12 cellular contexts compared by ENCODE assay signal in genomic region chr12:19945559-19946485, GRCh38.
DNase-seq lines count a peak whose midpoint lies in the region; ATAC-seq and TF ChIP-seq lines count a peak whose summit lies in the region.
"Had no signal": no experiment of that assay in that cellular context is flagged by ENCODE, and none has a peak within 500 bp of the region (broad histone marks: within the 10 kb centered on the region; RNA-seq: fewer than 3 reads in every experiment).

No MANE protein-coding gene starts in this region.

- H3K4me3 Mint-ChIP-seq in osteocyte (ENCODE audit: unreplicated experiment), result peak overlapping the region; percentile 38
- H3K4me3 Mint-ChIP-seq in activated T-cell treated with anti-CD3 and anti-CD28 coated beads, Interleukin-2, amount 50 U/mL, for 72 hours, result no peak overlapping the region

- H3K4me1 ChIP-seq in GM23248 (ENCODE audit: insufficient read depth) (peaks cover 16% of the 10 kb centered on the region), PC-3 (ENCODE audit: insufficient read depth, low read length) (no peaks in the 10 kb centered on the region), vagina (no peaks in the 10 kb centered on the region), MM.1S (ENCODE audit: low read length) (no peaks in the 10 kb centered on the region)
- H3K4me1 ChIP-seq: breast epithelium, spleen had no signal

- H3F3A ChIP-seq in GM23248 (ENCODE audit: insufficient read depth), result peaks cover 15% of the 10 kb centered on the region; the same call in 1 of the 2 replicates
- H3F3A ChIP-seq in PC-3 (ENCODE audit: low read length, unreplicated experiment), result no peaks in the 10 kb centered on the region
- H3F3A ChIP-seq in MM.1S (ENCODE audit: insufficient read depth, low read length), result no peaks in the 10 kb centered on the region

- TF ChIP-seq POLR2A in vagina (IDR thresholded peaks at IDR 0.05), result no peak

- no peaks in the 10 kb centered on the region for H3K27me3 Mint-ChIP-seq in osteocyte (ENCODE audit: unreplicated experiment)
- no peaks in the 10 kb centered on the region for H3K27me3 Mint-ChIP-seq in activated T-cell treated with anti-CD3 and anti-CD28 coated beads, Interleukin-2, amount 50 U/mL, for 72 hours (ENCODE audit: low read depth)

- H3K9me3 Mint-ChIP-seq in osteocyte (ENCODE audit: unreplicated experiment), result no peaks in the 10 kb centered on the region
- H3K9me3 Mint-ChIP-seq in activated T-cell treated with anti-CD3 and anti-CD28 coated beads, Interleukin-2, amount 50 U/mL, for 72 hours, result peaks cover 2% of the 10 kb centered on the region in 2 donors

- no peak for ATAC-seq in PC-3
- ATAC-seq in activated T-cell treated with anti-CD3 and anti-CD28 coated beads, Interleukin-2, amount 50 U/mL, for 72 hours (replicated peaks in 1 of 2), result no peak

- H3K27me3 ChIP-seq in GM23248 (replicated peaks; ENCODE audit: insufficient read depth), result no peaks in the 10 kb centered on the region
- H3K27me3 ChIP-seq in PC-3 (ENCODE audit: low read length), result no peaks in the 10 kb centered on the region
- H3K27me3 ChIP-seq in vagina, result no peaks in the 10 kb centered on the region
- H3K27me3 ChIP-seq in MM.1S (replicated peaks; ENCODE audit: insufficient read depth, low read length), result no peaks in the 10 kb centered on the region
- H3K27me3 ChIP-seq: breast epithelium, spleen had no signal

- H3K79me2 ChIP-seq in GM23248 (ENCODE audit: insufficient read depth), result no peaks in the 10 kb centered on the region
- H3K79me2 ChIP-seq in PC-3 (ENCODE audit: low read length), result no peaks in the 10 kb centered on the region
- no peaks in the 10 kb centered on the region for H3K79me2 ChIP-seq in MM.1S (ENCODE audit: low read length)

- H3K36me3 ChIP-seq in GM23248 (ENCODE audit: low read depth), result no peaks in the 10 kb centered on the region
- H3K36me3 ChIP-seq in PC-3 (ENCODE audit: low read depth, low read length), result no peaks in the 10 kb centered on the region
- no peaks in the 10 kb centered on the region for H3K36me3 ChIP-seq in vagina
- no peaks in the 10 kb centered on the region for H3K36me3 ChIP-seq in MM.1S (replicated peaks; ENCODE audit: insufficient read depth, low read length)
- H3K36me3 ChIP-seq: breast epithelium, spleen had no signal

- H3K9ac ChIP-seq in GM23248 (no peak overlapping the region), PC-3 (ENCODE audit: low read length) (no peak overlapping the region; the same call in 1 of the 2 replicates), MM.1S (ENCODE audit: low read length) (no peak overlapping the region)
- H3K9ac ChIP-seq: KMS-11 had no signal

- no TSS peak for BruUV-seq in PC-3 (replicated peaks; lab: Mats Ljungman, UMichigan)

- POLR2A ChIA-PET in PC-3 (lab: Charles Lee; ENCODE audit: unreplicated experiment), result no interaction called here

- H2AFZ ChIP-seq in GM23248 (0 out of 2 replicates have a peak overlapping the region, but pooled peaks have one; percentile 3), PC-3 (ENCODE audit: low read length) (no peak overlapping the region), MM.1S (ENCODE audit: low read length) (no peak overlapping the region)

- peak overlapping the region; percentile 92 for H3K27ac Mint-ChIP-seq in osteocyte (ENCODE audit: unreplicated experiment)
- H3K27ac Mint-ChIP-seq in activated T-cell treated with anti-CD3 and anti-CD28 coated beads, Interleukin-2, amount 50 U/mL, for 72 hours, result no peak overlapping the region

- in situ Hi-C loops in GM23248 (cut with MboI), result no loop called here

- H3K27ac ChIP-seq in GM23248 (peak overlapping the region; percentile 50; the same call in 1 of the 2 replicates), PC-3 (ENCODE audit: low read length) (0 out of 2 replicates have a peak overlapping the region, but pooled peaks have one; percentile 18), vagina (no peak overlapping the region), MM.1S (ENCODE audit: low read length) (no peak overlapping the region)
- H3K27ac ChIP-seq: breast epithelium, KMS-11 had no signal

- TF ChIP-seq CTCF in PC-3 (conservative IDR thresholded peaks at IDR 0.05; ENCODE audit: low read depth, low read length) (no peak), osteocyte (IDR thresholded peaks at IDR 0.05) (no peak), vagina (IDR thresholded peaks at IDR 0.05) (no peak), MM.1S (IDR thresholded peaks at IDR 0.05; ENCODE audit: low read length) (no peak)

- H4K20me1 ChIP-seq in GM23248 (ENCODE audit: insufficient read depth) (no peaks in the 10 kb centered on the region), PC-3 (ENCODE audit: low read length) (no peaks in the 10 kb centered on the region), MM.1S (ENCODE audit: insufficient read depth, low read length) (no peaks in the 10 kb centered on the region)

- H3K9me2 ChIP-seq in GM23248 (ENCODE audit: insufficient read depth) (no peaks in the 10 kb centered on the region), PC-3 (replicated peaks; ENCODE audit: low read length) (no peaks in the 10 kb centered on the region), MM.1S (replicated peaks; ENCODE audit: insufficient read depth, low read length) (no peaks in the 10 kb centered on the region; the same call in 1 of the 2 replicates)

- no peaks in the 10 kb centered on the region for H3K36me3 Mint-ChIP-seq in osteocyte (ENCODE audit: unreplicated experiment)
- H3K36me3 Mint-ChIP-seq in activated T-cell treated with anti-CD3 and anti-CD28 coated beads, Interleukin-2, amount 50 U/mL, for 72 hours (ENCODE audit: insufficient read depth in 2 of 2), result no peaks in the 10 kb centered on the region

- intact Hi-C loops in PC-3 (cut with micrococcal nuclease) (no loop called here), vagina (cut with DNase I) (no loop called here)

- CTCF ChIA-PET in PC-3 (lab: Charles Lee), result no interaction called here

- H3K4me1 Mint-ChIP-seq in osteocyte (ENCODE audit: unreplicated experiment), result peaks cover 39% of the 10 kb centered on the region
- H3K4me1 Mint-ChIP-seq in activated T-cell treated with anti-CD3 and anti-CD28 coated beads, Interleukin-2, amount 50 U/mL, for 72 hours (ENCODE audit: low read depth), result no peaks in the 10 kb centered on the region

- WGBS in GM23248 (ENCODE audit: low coverage in 1 of 2, low lambda C conversion rate in 2 of 2, missing lambda C conversion rate in 2 of 2), 2 experiments, result 65 to 70% methylated on average over 5 of the region's 5 CpGs

- H3K9me3 ChIP-seq in GM23248 (ENCODE audit: low read depth), result no peaks in the 10 kb centered on the region
- no peaks in the 10 kb centered on the region for H3K9me3 ChIP-seq in PC-3 (ENCODE audit: low read length)
- H3K9me3 ChIP-seq in vagina, result no peaks in the 10 kb centered on the region
- H3K9me3 ChIP-seq in MM.1S (replicated peaks; ENCODE audit: insufficient read depth, low read length), result no peaks in the 10 kb centered on the region
- H3K9me3 ChIP-seq: breast epithelium had no signal

- DNase-seq in GM23248 (peak; percentile 66), PC-3 (no peak), fibroblast of peridontal ligament (ENCODE audit: extremely low read depth) (peak; percentile 70), osteocyte (ENCODE audit: extremely low spot score, unreplicated experiment) (no peak), vagina (ENCODE audit: extremely low spot score in 2 of 2) (no peak), MM.1S (no peak), OCI-M2 (lab: John Stamatoyannopoulos, UW; ENCODE audit: unreplicated experiment) (no peak)
- DNase-seq in activated T-cell treated with anti-CD3 and anti-CD28 coated beads, Interleukin-2, amount 50 U/mL, for 72 hours, result no peak
- DNase-seq: spleen; stimulated activated CD8-positive, alpha-beta memory T cell treated with anti-CD3 and anti-CD28 coated beads, Interleukin-4, amount 100 ng/mL, for 48 hours had no signal

- 0 out of 2 replicates have a peak overlapping the region, but pooled peaks have one; percentile 38 for H3K4me3 ChIP-seq in GM23248
- no peak overlapping the region for H3K4me3 ChIP-seq in PC-3 (ENCODE audit: low read length)
- H3K4me3 ChIP-seq in vagina, result no peak overlapping the region
- no peak overlapping the region for H3K4me3 ChIP-seq in MM.1S (ENCODE audit: low read length)
- H3K4me3 ChIP-seq: breast epithelium, spleen had no signal

- peak overlapping the region; percentile 79 for H3K4me2 ChIP-seq in GM23248 (ENCODE audit: unreplicated experiment)
- H3K4me2 ChIP-seq in PC-3 (ENCODE audit: low read length), result no peak overlapping the region
- H3K4me2 ChIP-seq in MM.1S (ENCODE audit: low read depth, low read length), result no peak overlapping the region
- H3K4me2 ChIP-seq: KMS-11 had no signal

Comparison
In these comparisons a context has a peak if more than half of its experiments do, and no peak if none do; other contexts are left out.
1. DNase-seq: peak in GM23248 (single experiment) and fibroblast of peridontal ligament (single experiment); none in PC-3 (single experiment), osteocyte (single experiment), vagina (0 of 2), MM.1S (single experiment), OCI-M2 (single experiment) and activated T-cell treated with anti-CD3 and anti-CD28 coated beads, Interleukin-2, amount 50 U/mL, for 72 hours (0 of 2).
2. H3K27ac ChIP-seq: peak in GM23248 (single experiment) and PC-3 (single experiment); none in vagina (single experiment) and MM.1S (single experiment).